In the genomic region with DNA sequence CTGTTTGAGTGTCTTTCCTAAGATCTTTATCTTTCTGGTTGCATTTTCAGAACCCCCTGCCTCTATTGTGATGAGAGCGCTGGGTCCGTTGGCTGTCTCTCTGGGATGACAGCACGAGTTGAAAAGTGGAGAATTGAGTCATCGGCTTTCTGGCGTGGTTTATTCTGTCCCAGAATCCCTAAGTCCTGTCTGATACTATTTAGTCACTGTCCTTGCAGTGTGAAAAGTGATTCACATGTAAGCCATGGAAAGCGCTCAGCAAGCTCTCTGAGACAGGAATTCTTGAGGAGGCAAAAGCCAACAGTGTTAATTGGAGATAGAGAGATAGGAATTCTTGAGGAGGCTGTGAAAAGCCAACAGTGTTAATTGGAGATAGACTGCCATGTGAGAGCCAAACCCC, we compare ENCODE assay signal across 12 cellular contexts.
A peak's percentile ranks its signal among the peaks of the same experiment; 100 is the strongest.
DNase-seq lines count a peak whose midpoint lies in the region; ATAC-seq, FAIRE-seq and TF ChIP-seq lines count a peak whose summit lies in the region.
"Had no signal": no experiment of that assay in that cellular context is flagged by ENCODE, and none has a peak within 500 bp of the region (broad histone marks: within the 10 kb centered on the region; RNA-seq: fewer than 3 reads in every experiment).

No MANE protein-coding gene starts in this region.

- POLR2A ChIA-PET in A549 (lab: Yijun Ruan, JAX), result interaction anchor here (1.0 kb wide), 1 partner anchor 26 kb away, joined by 4 read pairs; no protein-coding TSS in a partner anchor

- no peak overlapping the region for H3K4me3 ChIP-seq in A549

- H3K4me1 ChIP-seq in A549, result peaks cover 53% of the 10 kb centered on the region

- H3K4me1 Mint-ChIP-seq in activated T-cell treated with anti-CD3 and anti-CD28 coated beads, Interleukin-2, amount 50 U/mL, for 72 hours (ENCODE audit: low read depth), result peaks cover 67% of the 10 kb centered on the region
- H3K4me1 Mint-ChIP-seq in Calu3 (ENCODE audit: low read depth, unreplicated experiment), result no peaks in the 10 kb centered on the region

- H3K4me3 Mint-ChIP-seq in activated T-cell treated with anti-CD3 and anti-CD28 coated beads, Interleukin-2, amount 50 U/mL, for 72 hours, result peak overlapping the region; percentile 46 to 47
- no peak overlapping the region for H3K4me3 Mint-ChIP-seq in Calu3 (ENCODE audit: low read depth, unreplicated experiment)
- H3K4me3 Mint-ChIP-seq: nephron had no signal

- no peak for TF ChIP-seq POLR2A in A549 (IDR thresholded peaks at IDR 0.05; ENCODE audit: low read length)

- H3K27ac Mint-ChIP-seq in activated T-cell treated with anti-CD3 and anti-CD28 coated beads, Interleukin-2, amount 50 U/mL, for 72 hours, result peak overlapping the region; percentile 21
- no peak overlapping the region for H3K27ac Mint-ChIP-seq in Calu3 (ENCODE audit: unreplicated experiment)
- H3K27ac Mint-ChIP-seq: nephron had no signal

- peaks cover 0 to 4% of the 10 kb centered on the region in 2 donors for H3K36me3 Mint-ChIP-seq in activated T-cell treated with anti-CD3 and anti-CD28 coated beads, Interleukin-2, amount 50 U/mL, for 72 hours (ENCODE audit: insufficient read depth in 2 of 2)
- no peaks in the 10 kb centered on the region for H3K36me3 Mint-ChIP-seq in Calu3 (ENCODE audit: insufficient read depth, unreplicated experiment)

- no peaks in the 10 kb centered on the region for H3K27me3 Mint-ChIP-seq in activated T-cell treated with anti-CD3 and anti-CD28 coated beads, Interleukin-2, amount 50 U/mL, for 72 hours (ENCODE audit: low read depth)
- peaks cover 16% of the 10 kb centered on the region for H3K27me3 Mint-ChIP-seq in Calu3 (ENCODE audit: unreplicated experiment)

- intact Hi-C loops in Calu3 (cut with micrococcal nuclease; ENCODE audit: unreplicated experiment), result no loop called here

- WGBS in A549 (ENCODE audit: missing lambda C conversion rate), result 34% methylated on average over 6 of the region's 6 CpGs

- no peak for TF ChIP-seq CTCF in A549 (IDR thresholded peaks at IDR 0.05)
- TF ChIP-seq CTCF in Calu3 (IDR thresholded peaks at IDR 0.05; ENCODE audit: unreplicated experiment), result no peak

- TF ChIP-seq EP300 in A549 (IDR thresholded peaks at IDR 0.05), result no peak

- no peak for FAIRE-seq in A549 (lab: Jason Lieb, UNC)

- peak overlapping the region; percentile 56 to 72; a peak in 4 of 6 replicates for H3K27ac ChIP-seq in A549

- ATAC-seq in A549, result peak; percentile 72 to 73
- peak; percentile 73 to 83 for ATAC-seq in activated T-cell treated with anti-CD3 and anti-CD28 coated beads, Interleukin-2, amount 50 U/mL, for 72 hours (replicated peaks in 1 of 2)
- no peak for ATAC-seq in HG03565 (IDR thresholded peaks at IDR 0.05; ENCODE audit: unreplicated experiment)
- no peak for ATAC-seq in GM19324 (IDR thresholded peaks at IDR 0.05; ENCODE audit: low FRiP score, unreplicated experiment)
- ATAC-seq in HG02588 (IDR thresholded peaks at IDR 0.05; ENCODE audit: unreplicated experiment), result no peak

- H3K9me3 ChIP-seq in A549, result no peaks in the 10 kb centered on the region

- CTCF ChIA-PET in A549 (lab: Yijun Ruan, JAX) (interaction anchor here (1.4 kb wide), 1 partner anchor 197 kb away, joined by 3 read pairs; no protein-coding TSS in a partner anchor), Calu3 (lab: Charles Lee) (no interaction called here)

- DNase-seq in A549 (ENCODE audit: low read depth in 1 of 2, low spot score in 1 of 2) (peak; percentile 55 to 63), ELF-1 (ENCODE audit: low read depth, low spot score) (peak; percentile 47), inferior parietal cortex (ENCODE audit: extremely low spot score) (peak; percentile 27), Calu3 (no peak)
- DNase-seq in activated T-cell treated with anti-CD3 and anti-CD28 coated beads, Interleukin-2, amount 50 U/mL, for 72 hours, result peak; percentile 53 to 57
- DNase-seq: activated effector memory CD4-positive, alpha-beta T cell treated with Interleukin-2 at 50 U/mL for 16 hours; DMS53; NCI-H187 had no signal

- no peak for TF ChIP-seq RAD21 in A549 (conservative IDR thresholded peaks at IDR 0.05 in 1 of 2, IDR thresholded peaks at IDR 0.05 in 1 of 2)

- no peaks in the 10 kb centered on the region for H3K9me3 Mint-ChIP-seq in activated T-cell treated with anti-CD3 and anti-CD28 coated beads, Interleukin-2, amount 50 U/mL, for 72 hours
- H3K9me3 Mint-ChIP-seq in Calu3 (ENCODE audit: low read depth, unreplicated experiment), result no peaks in the 10 kb centered on the region
- H3K9me3 Mint-ChIP-seq: nephron had no signal

- BruUV-seq in Calu3 (replicated peaks; lab: Mats Ljungman, UMichigan), result no TSS peak

- peak overlapping the region; percentile 49 for H3K4me2 ChIP-seq in A549

TF ChIP-seq in A549, 52 proteins besides CTCF, POLR2A, EP300 and RAD21:
- TF ChIP-seq CHD4 (IDR thresholded peaks at IDR 0.05; ENCODE audit: borderline replicate concordance) (no peak), CEBPB (IDR thresholded peaks at IDR 0.05) (peak in 1 of 2 experiments; percentile 24; a peak in 2 of 4 replicates), CBX2 (IDR thresholded peaks at IDR 0.05; ENCODE audit: borderline replicate concordance, low read depth) (no peak), CHD2 (IDR thresholded peaks at IDR 0.05; ENCODE audit: low read length, partially characterized antibody) (no peak), POLR2AphosphoS2 (conservative IDR thresholded peaks at IDR 0.05; ENCODE audit: low read length) (no peak), ZFP36 (IDR thresholded peaks at IDR 0.05; ENCODE audit: borderline replicate concordance, partially characterized antibody) (no peak), RNF2 (IDR thresholded peaks at IDR 0.05; ENCODE audit: borderline replicate concordance, low read depth) (no peak), FOSL2 (IDR thresholded peaks at IDR 0.05) (no peak), FOSL2 (CRISPR knock-in tag; IDR thresholded peaks at IDR 0.05) (peak; percentile 65; the same call in 1 of the 2 replicates), NR3C1 (IDR thresholded peaks at IDR 0.05) (no peak), GATA3 (IDR thresholded peaks at IDR 0.05; ENCODE audit: borderline replicate concordance) (peak; percentile 39; the same call in 1 of the 2 replicates), HOXB5 (CRISPR knock-in tag; IDR thresholded peaks at IDR 0.05) (no peak), RARB (CRISPR knock-in tag; IDR thresholded peaks at IDR 0.05) (no peak), TP53 (CRISPR knock-in tag; IDR thresholded peaks at IDR 0.05) (no peak), BHLHE40 (IDR thresholded peaks at IDR 0.05; ENCODE audit: low read depth, low read length) (no peak)
- TF ChIP-seq, protein P1, sequence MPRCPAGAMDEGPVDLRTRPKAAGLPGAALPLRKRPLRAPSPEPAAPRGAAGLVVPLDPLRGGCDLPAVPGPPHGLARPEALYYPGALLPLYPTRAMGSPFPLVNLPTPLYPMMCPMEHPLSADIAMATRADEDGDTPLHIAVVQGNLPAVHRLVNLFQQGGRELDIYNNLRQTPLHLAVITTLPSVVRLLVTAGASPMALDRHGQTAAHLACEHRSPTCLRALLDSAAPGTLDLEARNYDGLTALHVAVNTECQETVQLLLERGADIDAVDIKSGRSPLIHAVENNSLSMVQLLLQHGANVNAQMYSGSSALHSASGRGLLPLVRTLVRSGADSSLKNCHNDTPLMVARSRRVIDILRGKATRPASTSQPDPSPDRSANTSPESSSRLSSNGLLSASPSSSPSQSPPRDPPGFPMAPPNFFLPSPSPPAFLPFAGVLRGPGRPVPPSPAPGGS (IDR thresholded peaks at IDR 0.05), result no peak
- TF ChIP-seq, protein P2, sequence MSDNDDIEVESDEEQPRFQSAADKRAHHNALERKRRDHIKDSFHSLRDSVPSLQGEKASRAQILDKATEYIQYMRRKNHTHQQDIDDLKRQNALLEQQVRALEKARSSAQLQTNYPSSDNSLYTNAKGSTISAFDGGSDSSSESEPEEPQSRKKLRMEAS (IDR thresholded peaks at IDR 0.05), result peak; percentile 60
TF ChIP-seq in A549: peak in this region for 4.

Comparison
In these comparisons a context has a peak if more than half of its experiments do, and no peak if none do; other contexts are left out.
1. ATAC-seq: peak in A549 (2 of 2) and activated T-cell treated with anti-CD3 and anti-CD28 coated beads, Interleukin-2, amount 50 U/mL, for 72 hours (2 of 2); none in HG03565 (single experiment), GM19324 (single experiment) and HG02588 (single experiment).